ENCODE assay signal across 7 cellular contexts in genomic region chr6:43070028-43070632, GRCh38. TPM values are rescaled to one million over a fixed set of nuclear protein-coding genes. Genes with fewer than 3 reads are reported as not detected.
DNase-seq lines count a peak whose midpoint lies in the region; ATAC-seq and TF ChIP-seq lines count a peak whose summit lies in the region.

No MANE protein-coding gene starts in this region.

- peaks cover 9% of the 10 kb centered on the region for H3K36me3 Mint-ChIP-seq in neural progenitor cell

- no peaks in the 10 kb centered on the region for H3K9me3 Mint-ChIP-seq in neural progenitor cell

- H3K36me3 ChIP-seq in Panc1 (ENCODE audit: control insufficient read depth, insufficient read depth, low read length), result no peaks in the 10 kb centered on the region
- no peaks in the 10 kb centered on the region for H3K36me3 ChIP-seq in neural progenitor cell

- DNase-seq in DMS53 (lab: John Stamatoyannopoulos, UW) (peak; percentile 75), HCEC 1CT (peak; percentile 65), Panc1 (ENCODE audit: low read depth, low spot score) (no peak), dorsolateral prefrontal cortex (no peak), neural progenitor cell (ENCODE audit: low spot score) (peak; percentile 76)

- H3F3A ChIP-seq in neural progenitor cell (ENCODE audit: low read depth), result no peaks in the 10 kb centered on the region

- no peaks in the 10 kb centered on the region for H3K9me3 ChIP-seq in Panc1 (ENCODE audit: control insufficient read depth, insufficient read depth, low read depth, low read length)
- H3K9me3 ChIP-seq in neural progenitor cell (ENCODE audit: low read depth), result no peaks in the 10 kb centered on the region

- TF ChIP-seq CTCF in Panc1 (IDR thresholded peaks at IDR 0.05), result peak; percentile 86
- TF ChIP-seq CTCF in dorsolateral prefrontal cortex (IDR thresholded peaks at IDR 0.05 in 54 of 56, conservative IDR thresholded peaks at IDR 0.05 in 2 of 56; ENCODE audit: low read depth in 1 of 56, partially characterized antibody in 56 of 56), result peak in 54 of 56 donors; percentile 14 to 64 (median 47)
- peak; percentile 82 for TF ChIP-seq CTCF in neural progenitor cell (IDR thresholded peaks at IDR 0.05)

- ATAC-seq in Panc1 (peak; percentile 77), GM18505 (IDR thresholded peaks at IDR 0.05; ENCODE audit: unreplicated experiment) (no peak), GM19035 (IDR thresholded peaks at IDR 0.05; ENCODE audit: unreplicated experiment) (no peak)

- POLR2A ChIA-PET in Panc1 (lab: Charles Lee), result no interaction called here

- CTCF ChIA-PET in Panc1 (lab: Charles Lee), result interaction anchor here (0.7 kb wide), 2 partner anchors 22 to 60 kb away, joined by 3 read pairs; no protein-coding TSS in a partner anchor

- no peaks in the 10 kb centered on the region for H4K20me1 ChIP-seq in neural progenitor cell (ENCODE audit: low read depth)

- intact Hi-C loops in Panc1 (cut with micrococcal nuclease; ENCODE audit: unreplicated experiment) (loop anchor here (5.0 kb wide), 1 partner anchor 57 kb away; no protein-coding TSS in a partner anchor), dorsolateral prefrontal cortex (cut with DNase I) (loop anchor here in 1 of 2 donors (5.0 kb wide), 1 partner anchor 72 kb away; no protein-coding TSS in a partner anchor)

- H3K4me1 ChIP-seq in Panc1 (ENCODE audit: control insufficient read depth, insufficient read depth, low read length) (peaks cover 4% of the 10 kb centered on the region), neural progenitor cell (peaks cover 5% of the 10 kb centered on the region)

- peak overlapping the region; percentile 7 for H3K4me3 Mint-ChIP-seq in neural progenitor cell

- in situ Hi-C loops in Panc1 (cut with HindIII; ENCODE audit: low pct_unique_long_range_greater_than_20kb, low sequenced_read_pairs), result no loop called here

- H3K27ac ChIP-seq in Panc1 (ENCODE audit: low read length), result peak overlapping the region; percentile 73
- H3K27ac ChIP-seq in dorsolateral prefrontal cortex, result peak overlapping the region in 1 of 59 donors; percentile 1
- no peak overlapping the region for H3K27ac ChIP-seq in neural progenitor cell

- peaks cover 15% of the 10 kb centered on the region for H3K4me1 Mint-ChIP-seq in neural progenitor cell

- no peak for TF ChIP-seq POLR2A in GM18505 (IDR thresholded peaks at IDR 0.05; ENCODE audit: borderline replicate concordance, extremely low read depth, insufficient read depth, insufficient read length)

- peaks cover 2% of the 10 kb centered on the region for H3K27me3 Mint-ChIP-seq in neural progenitor cell (ENCODE audit: insufficient read depth, low read depth)

- H3K27ac Mint-ChIP-seq in neural progenitor cell, result no peak overlapping the region

- no peak overlapping the region for H2AFZ ChIP-seq in neural progenitor cell (replicated peaks)

- H3K4me3 ChIP-seq in Panc1 (ENCODE audit: low read depth in 2 of 2, low read length in 2 of 2) (no peak overlapping the region), dorsolateral prefrontal cortex (no peak overlapping the region), neural progenitor cell (no peak overlapping the region)

- no peak overlapping the region for H3K9ac ChIP-seq in neural progenitor cell

- H3K27me3 ChIP-seq in Panc1 (ENCODE audit: control insufficient read depth, insufficient read depth, low read length) (no peaks in the 10 kb centered on the region), dorsolateral prefrontal cortex (no peaks in the 10 kb centered on the region), neural progenitor cell (no peaks in the 10 kb centered on the region)

- no peaks in the 10 kb centered on the region for H3K79me2 ChIP-seq in neural progenitor cell (ENCODE audit: low read depth)

- H3K4me2 ChIP-seq in neural progenitor cell, result no peak overlapping the region

- no TSS peak for BruUV-seq in Panc1 (replicated peaks; lab: Mats Ljungman, UMichigan)

RNA-seq across cellular contexts. Expression of gene PTK7, which starts 6.0 kb away (rescaled TPM):
- 240 TPM for total RNA-seq in Panc1 (2021; ENCODE audit: unreplicated experiment)
- polyA plus RNA-seq in Panc1 (2012; ENCODE audit: insufficient read length), result 281 TPM
- 10 to 100 TPM in 100 of 120 experiments, 1 to 10 TPM in 20; 5.8 to 26.2 (median 13.0) TPM for total RNA-seq in dorsolateral prefrontal cortex
- total RNA-seq in neural progenitor cell (ENCODE audit: low replicate concordance), result 68.0 and 155 TPM in 2 replicates

RNA-seq across cellular contexts. Expression of gene KLC4, which starts 10.7 kb away (rescaled TPM):
- 22.6 TPM for total RNA-seq in Panc1 (2021; ENCODE audit: unreplicated experiment)
- 21.8 TPM for polyA plus RNA-seq in Panc1 (2012; ENCODE audit: insufficient read length)
- total RNA-seq in dorsolateral prefrontal cortex, result 10 to 100 TPM; 39.5 to 88.4 (median 59.1) TPM
- 12.6 and 28.2 TPM in 2 replicates for total RNA-seq in neural progenitor cell (ENCODE audit: low replicate concordance)

RNA-seq across cellular contexts. Expression of gene MRPL2, which starts 10.9 kb away (rescaled TPM):
- total RNA-seq in Panc1 (2021; ENCODE audit: unreplicated experiment), result 65.6 TPM
- 99.3 TPM for polyA plus RNA-seq in Panc1 (2012; ENCODE audit: insufficient read length)
- total RNA-seq in dorsolateral prefrontal cortex, result 10 to 100 TPM; 30.1 to 96.7 (median 58.0) TPM
- 20.7 and 31.7 TPM in 2 replicates for total RNA-seq in neural progenitor cell (ENCODE audit: low replicate concordance)

RNA-seq across cellular contexts. Expression of gene CUL7, which starts 16.5 kb away (rescaled TPM):
- 32.1 TPM for total RNA-seq in Panc1 (2021; ENCODE audit: unreplicated experiment)
- polyA plus RNA-seq in Panc1 (2012; ENCODE audit: insufficient read length), result 30.5 TPM
- total RNA-seq in dorsolateral prefrontal cortex, result 10 to 100 TPM in 119 of 120 experiments, 1 to 10 TPM in 1; 9.9 to 23.3 (median 17.8) TPM
- total RNA-seq in neural progenitor cell (ENCODE audit: low replicate concordance), result 23.1 and 43.7 TPM in 2 replicates

RNA-seq across cellular contexts. Expression of gene RRP36, which starts 48.7 kb away (rescaled TPM):
- total RNA-seq in Panc1 (2021; ENCODE audit: unreplicated experiment) (106 TPM), dorsolateral prefrontal cortex (10 to 100 TPM; 17.1 to 44.4 (median 35.3) TPM), neural progenitor cell (ENCODE audit: low replicate concordance) (77.8 and 93.3 TPM in 2 replicates)
- 80.3 TPM for polyA plus RNA-seq in Panc1 (2012; ENCODE audit: insufficient read length)

Comparison
In these comparisons a context has a peak if more than half of its experiments do, and no peak if none do; other contexts are left out.
1. DNase-seq: peak in DMS53 (single experiment), HCEC 1CT (single experiment) and neural progenitor cell (single experiment); none in Panc1 (single experiment) and dorsolateral prefrontal cortex (0 of 10).
2. Peak in every context shown above with its lines, with median percentiles within 50 percentile points of each other: CTCF ChIP-seq.